In genomic region chr10:85557077-85557476, GRCh38 we compare ENCODE assay signal across 23 cellular contexts.
DNase-seq lines count a peak whose midpoint lies in the region; ATAC-seq, FAIRE-seq and TF ChIP-seq lines count a peak whose summit lies in the region.
"Had no signal": no experiment of that assay in that cellular context is flagged by ENCODE, and none has a peak within 500 bp of the region (broad histone marks: within the 10 kb centered on the region; RNA-seq: fewer than 3 reads in every experiment).

No MANE protein-coding gene starts in this region.

- ATAC-seq in HepG2, result no peak
- ATAC-seq: T-cell had no signal

- TF ChIP-seq EP300 in HepG2 (IDR thresholded peaks at IDR 0.05; ENCODE audit: low read depth in 2 of 2, low read length in 2 of 2), result no peak
- TF ChIP-seq EP300 in HepG2 (CRISPR knock-in tag; IDR thresholded peaks at IDR 0.05; ENCODE audit: borderline replicate concordance), result no peak

- in situ Hi-C loops in HepG2 (cut with HindIII; ENCODE audit: extremely low pct_ligation_motif_present, low pct_unique_long_range_greater_than_20kb), result no loop called here

- CTCF ChIA-PET in HepG2 (lab: Yijun Ruan, JAX; ENCODE audit: low intra/inter-chr PET ratio, low total read pairs), result no interaction called here

- H4K20me1 ChIP-seq in HepG2 (ENCODE audit: insufficient read depth, low read length), result no peaks in the 10 kb centered on the region

- POLR2A ChIA-PET in HepG2 (lab: Yijun Ruan, JAX), result no interaction called here

- no TSS peak for BruUV-seq in HepG2 (replicated peaks; lab: Mats Ljungman, UMichigan)

- no peaks in the 10 kb centered on the region for H3K36me3 ChIP-seq in liver (ENCODE audit: control insufficient read depth in 4 of 4, insufficient read depth in 3 of 4, low read depth in 1 of 4, low read length in 3 of 4)
- H3K36me3 ChIP-seq in HepG2 (replicated peaks in 1 of 2; ENCODE audit: control insufficient read depth in 1 of 2, insufficient read depth in 2 of 2, low read length in 2 of 2), result no peaks in the 10 kb centered on the region
- H3K36me3 ChIP-seq in adipocyte (ENCODE audit: control insufficient read depth, insufficient read depth, low read length, severe bottlenecking), result no peaks in the 10 kb centered on the region
- H3K36me3 ChIP-seq: colonic mucosa, gastrocnemius medialis, prostate gland, WERI-Rb-1 had no signal

- 52% methylated on average over 2 of the region's 2 CpGs for WGBS in liver
- WGBS in HepG2 (ENCODE audit: low lambda C conversion rate), result 0% methylated on average over 2 of the region's 2 CpGs

- TF ChIP-seq POLR2A in HepG2 (IDR thresholded peaks at IDR 0.05; ENCODE audit: insufficient read depth in 1 of 2, low read depth in 2 of 2, low read length in 2 of 2), result no peak

- no peaks in the 10 kb centered on the region for H3K79me2 ChIP-seq in HepG2 (ENCODE audit: insufficient read depth, low read length)

- intact Hi-C loops in HepG2 (cut with micrococcal nuclease; ENCODE audit: unreplicated experiment), result no loop called here

- no peak for FAIRE-seq in HepG2 (lab: Jason Lieb, UNC)
- FAIRE-seq: D721Med, urothelium cell line had no signal

- H2AFZ ChIP-seq in HepG2 (ENCODE audit: low read length), result no peak overlapping the region

- H3K9me3 ChIP-seq in liver (ENCODE audit: control insufficient read depth in 4 of 4, low read length in 3 of 4), result no peaks in the 10 kb centered on the region
- H3K9me3 ChIP-seq in HepG2 (ENCODE audit: low read length), result no peaks in the 10 kb centered on the region
- H3K9me3 ChIP-seq in adipocyte (ENCODE audit: control insufficient read depth, low read length), result no peaks in the 10 kb centered on the region
- H3K9me3 ChIP-seq: colonic mucosa, gastrocnemius medialis, prostate gland had no signal

- H3K4me2 ChIP-seq in HepG2 (ENCODE audit: low read depth, low read length), result no peak overlapping the region

- H3K27ac ChIP-seq in liver (ENCODE audit: low read depth in 1 of 2, low read length in 2 of 2) (no peak overlapping the region), HepG2 (ENCODE audit: extremely low read length, insufficient read depth, low read length) (no peak overlapping the region)
- H3K27ac ChIP-seq: C4-2B, colonic mucosa, gastrocnemius medialis, prostate gland, WERI-Rb-1 had no signal

- no peak for DNase-seq in HepG2 (ENCODE audit: low spot score)
- DNase-seq in adipocyte (ENCODE audit: low read depth), result no peak
- DNase-seq in fibroblast of villous mesenchyme (ENCODE audit: low read depth), result peak; percentile 55
- no peak for DNase-seq in activated naive CD4-positive, alpha-beta T cell (lab: John Stamatoyannopoulos, UW)
- DNase-seq in effector CD4-positive, alpha-beta T cell, result no peak
- no peak for DNase-seq in mucosa of gallbladder (ENCODE audit: low spot score)
- no peak for DNase-seq in NCI-H2196 treated with DMSO at 0.1 percent for 48 hours (lab: John Stamatoyannopoulos, UW; ENCODE audit: unreplicated experiment)
- DNase-seq: activated CD4-positive, alpha-beta memory T cell treated with anti-CD3 and anti-CD28 coated beads for 36 hours; anterior cingulate cortex; colonic mucosa; gastrocnemius medialis; Kasumi-1; kidney glomerular epithelial cell; NCI-H2227 treated with DMSO at 0.1 percent for 48 hours; RPMI8226; stimulated activated CD8-positive, alpha-beta memory T cell treated with anti-CD3 and anti-CD28 coated beads, Interleukin-4, amount 100 ng/mL, for 48 hours; T-cell; WERI-Rb-1 had no signal

- TF ChIP-seq RAD21 in liver (IDR thresholded peaks at IDR 0.05), result no peak
- no peak for TF ChIP-seq RAD21 in HepG2 (CRISPR knock-in tag; IDR thresholded peaks at IDR 0.05)

- no peak overlapping the region for H3K4me3 ChIP-seq in liver (ENCODE audit: low read depth in 1 of 3, low read length in 3 of 3)
- no peak overlapping the region for H3K4me3 ChIP-seq in HepG2 (replicated peaks in 1 of 3; ENCODE audit: insufficient read depth in 1 of 3, low read depth in 2 of 3, low read length in 3 of 3)
- peak overlapping the region; percentile 5 for H3K4me3 ChIP-seq in adipocyte (ENCODE audit: low read length)
- H3K4me3 ChIP-seq in fibroblast of villous mesenchyme (ENCODE audit: low read depth, low read length), result no peak overlapping the region
- H3K4me3 ChIP-seq: colonic mucosa, gastrocnemius medialis, prostate gland had no signal

- H3K9ac ChIP-seq in liver (ENCODE audit: low read depth in 1 of 2, low read length in 2 of 2) (no peak overlapping the region), HepG2 (ENCODE audit: insufficient read depth, low read depth, low read length) (no peak overlapping the region), adipocyte (ENCODE audit: low read length) (no peak overlapping the region)

- TF ChIP-seq CTCF in liver (IDR thresholded peaks at IDR 0.05; ENCODE audit: low read depth, low read length, missing input control) (no peak), HepG2 (CRISPR knock-in tag; IDR thresholded peaks at IDR 0.05) (no peak), fibroblast of villous mesenchyme (IDR thresholded peaks at IDR 0.05; ENCODE audit: insufficient read depth, low read depth, low read length) (no peak)

- H3K27me3 ChIP-seq in liver (ENCODE audit: control insufficient read depth in 4 of 4, insufficient read depth in 4 of 4, low read length in 3 of 4) (peaks cover 0 to 2% (median 0%) of the 10 kb centered on the region in 4 donors), HepG2 (ENCODE audit: control insufficient read depth in 1 of 2, insufficient read depth in 2 of 2, low read length in 2 of 2) (no peaks in the 10 kb centered on the region), adipocyte (replicated peaks; ENCODE audit: control insufficient read depth, insufficient read depth, low read length) (no peaks in the 10 kb centered on the region)
- H3K27me3 ChIP-seq: colonic mucosa, gastrocnemius medialis had no signal

- H3K4me1 ChIP-seq in liver (ENCODE audit: control insufficient read depth in 4 of 4, insufficient read depth in 4 of 4, low read length in 3 of 4) (no peaks in the 10 kb centered on the region), HepG2 (ENCODE audit: insufficient read depth, low read length) (no peaks in the 10 kb centered on the region), adipocyte (ENCODE audit: control insufficient read depth, insufficient read depth, low read length) (peaks cover 22% of the 10 kb centered on the region)
- H3K4me1 ChIP-seq: colonic mucosa, gastrocnemius medialis, prostate gland had no signal

TF ChIP-seq in liver, 16 proteins besides CTCF, POLR2A, EP300 and RAD21 (continues in another document):
- peak; percentile 36 for TF ChIP-seq YY1 (IDR thresholded peaks at IDR 0.05)
- TF ChIP-seq GABPA (IDR thresholded peaks at IDR 0.05 in 1 of 2, conservative IDR thresholded peaks at IDR 0.05 in 1 of 2), result peak in 1 of 2 donors; percentile 28
- peak in 1 of 2 donors; percentile 59 for TF ChIP-seq HNF4A (conservative IDR thresholded peaks at IDR 0.05)
- no peak for TF ChIP-seq JUND (IDR thresholded peaks at IDR 0.05)
- no peak for TF ChIP-seq SP1 (IDR thresholded peaks at IDR 0.05)
- no peak for TF ChIP-seq ZBTB33 (IDR thresholded peaks at IDR 0.05)
- no peak for TF ChIP-seq HNF4G (IDR thresholded peaks at IDR 0.05)
- TF ChIP-seq FOXA2 (IDR thresholded peaks at IDR 0.05), result peak; percentile 13
- TF ChIP-seq RXRA (IDR thresholded peaks at IDR 0.05), result peak; percentile 34 to 78
- no peak for TF ChIP-seq FOXA1 (IDR thresholded peaks at IDR 0.05)

TF ChIP-seq in HepG2, 621 proteins besides CTCF, POLR2A, EP300 and RAD21:
- TF ChIP-seq ARID2 (CRISPR knock-in tag; IDR thresholded peaks at IDR 0.05; ENCODE audit: borderline replicate concordance), result no peak
- TF ChIP-seq RELA (CRISPR knock-in tag; IDR thresholded peaks at IDR 0.05), result no peak
- no peak for TF ChIP-seq PLSCR1 (CRISPR knock-in tag; IDR thresholded peaks at IDR 0.05; ENCODE audit: borderline replicate concordance)
- no peak for TF ChIP-seq ADNP (CRISPR knock-in tag; IDR thresholded peaks at IDR 0.05)
- no peak for TF ChIP-seq MATR3 (CRISPR knock-in tag; IDR thresholded peaks at IDR 0.05)
- no peak for TF ChIP-seq AGO1 (IDR thresholded peaks at IDR 0.05; ENCODE audit: low read depth, low read length, poor library complexity, severe bottlenecking)
- no peak for TF ChIP-seq ZNF720 (CRISPR knock-in tag; IDR thresholded peaks at IDR 0.05)
- no peak for TF ChIP-seq THAP9 (CRISPR knock-in tag; IDR thresholded peaks at IDR 0.05; ENCODE audit: borderline replicate concordance)
- no peak for TF ChIP-seq KDM2A (CRISPR knock-in tag; IDR thresholded peaks at IDR 0.05; ENCODE audit: borderline replicate concordance, low read depth)
